In the genomic region with DNA sequence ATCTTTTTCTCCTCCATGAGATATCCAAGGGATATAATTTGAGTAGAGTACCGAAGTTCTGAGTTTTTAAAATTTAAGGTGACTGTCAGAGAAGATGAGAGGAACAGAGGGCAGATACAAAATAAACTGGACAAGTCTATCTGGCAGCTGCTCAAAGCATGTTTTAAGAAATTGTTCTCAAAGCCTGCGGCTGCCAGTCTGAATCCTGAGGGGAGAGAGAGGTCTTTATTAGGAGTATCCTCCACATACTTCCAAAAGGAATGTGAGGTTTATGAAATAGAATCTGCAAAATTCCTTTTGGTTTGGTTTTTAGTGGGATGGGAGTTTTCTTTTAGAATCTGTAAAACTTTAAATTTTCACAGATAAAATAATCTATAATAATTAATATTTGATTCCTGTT, we compare ENCODE assay signal across 22 cellular contexts. TPM values are rescaled to one million over a fixed set of nuclear protein-coding genes. Genes with fewer than 3 reads are reported as not detected.
A peak's percentile ranks its signal among the peaks of the same experiment; 100 is the strongest.
DNase-seq lines count a peak whose midpoint lies in the region; ATAC-seq and TF ChIP-seq lines count a peak whose summit lies in the region.
"Had no signal": no experiment of that assay in that cellular context is flagged by ENCODE, and none has a peak within 500 bp of the region (broad histone marks: within the 10 kb centered on the region; RNA-seq: fewer than 3 reads in every experiment).

No MANE protein-coding gene starts in this region.

- peak; percentile 45 for DNase-seq in EL
- peak; percentile 5 for DNase-seq in RPMI7951 (ENCODE audit: low read depth)
- peak; percentile 15 for DNase-seq in choroid plexus epithelial cell (ENCODE audit: low read depth)
- no peak for DNase-seq in NCI-H1694 (lab: John Stamatoyannopoulos, UW)
- no peak for DNase-seq in CD14-positive monocyte (ENCODE audit: low spot score)
- DNase-seq: activated CD4-positive, alpha-beta memory T cell treated with anti-CD3 and anti-CD28 coated beads for 36 hours; activated naive CD4-positive, alpha-beta T cell treated with anti-CD3 and anti-CD28 coated beads, Interleukin-2, amount 50 U/mL, for 16 hours; BE2C; cerebellar nuclear complex; effector memory CD4-positive, alpha-beta T cell; esophagus squamous epithelium; NCI-H1417; NK-92 treated with Interleukin-12 subunit alpha and Interleukin-12 subunit beta, amount 100 ng/mL, for 24 hours; occipital lobe; stimulated activated CD4-positive, alpha-beta T cell treated with anti-CD3 and anti-CD28 coated beads, Interleukin-4, amount 100 ng/mL, for 1 hour; T-helper 9 cell had no signal

- H3K27me3 Mint-ChIP-seq in nephron (ENCODE audit: low read depth) (no peaks in the 10 kb centered on the region), CD14-positive monocyte (ENCODE audit: low read depth in 3 of 3) (no peaks in the 10 kb centered on the region)
- H3K27me3 Mint-ChIP-seq: activated CD4-positive, alpha-beta memory T cell treated with anti-CD3 and anti-CD28 coated beads for 36 hours; IgD-negative memory B cell; stimulated activated naive CD8-positive, alpha-beta T cell treated with anti-CD3 and anti-CD28 coated beads, Interleukin-15, Interleukin-2, amounts not matched to agents 100 ng/mL and 50 ng/mL, for 24 hours had no signal

- H3K4me3 Mint-ChIP-seq in nephron: no peak overlapping the region
- H3K4me3 Mint-ChIP-seq in CD14-positive monocyte: no peak overlapping the region
- H3K4me3 Mint-ChIP-seq: activated CD4-positive, alpha-beta memory T cell treated with anti-CD3 and anti-CD28 coated beads for 36 hours; IgD-negative memory B cell; stimulated activated naive CD8-positive, alpha-beta T cell treated with anti-CD3 and anti-CD28 coated beads, Interleukin-15, Interleukin-2, amounts not matched to agents 100 ng/mL and 50 ng/mL, for 24 hours had no signal

- intact Hi-C loops in CD14-positive monocyte (cut with micrococcal nuclease): no loop called here

- H3K27ac Mint-ChIP-seq in nephron (peak overlapping the region; percentile 25 to 80 (median 28)), CD14-positive monocyte (no peak overlapping the region)
- H3K27ac Mint-ChIP-seq: IgD-negative memory B cell; stimulated activated naive CD8-positive, alpha-beta T cell treated with anti-CD3 and anti-CD28 coated beads, Interleukin-15, Interleukin-2, amounts not matched to agents 100 ng/mL and 50 ng/mL, for 24 hours had no signal

- no peak overlapping the region for H3K4me3 ChIP-seq in choroid plexus epithelial cell (ENCODE audit: low read depth, low read length)
- H3K4me3 ChIP-seq: esophagus squamous epithelium, tibial nerve had no signal

- H3K36me3 Mint-ChIP-seq in nephron (ENCODE audit: low read depth): peaks cover 11% of the 10 kb centered on the region
- peaks cover 72 to 75% of the 10 kb centered on the region in 2 donors for H3K36me3 Mint-ChIP-seq in CD14-positive monocyte

- ATAC-seq in GM21390 (IDR thresholded peaks at IDR 0.05; ENCODE audit: unreplicated experiment): no peak
- ATAC-seq: Panc1 had no signal

- TF ChIP-seq CTCF in choroid plexus epithelial cell (conservative IDR thresholded peaks at IDR 0.05; ENCODE audit: low read depth, low read length): no peak
- no peak for TF ChIP-seq CTCF in nephron (IDR thresholded peaks at IDR 0.05; ENCODE audit: unreplicated experiment in 3 of 3)
- no peak for TF ChIP-seq CTCF in CD14-positive monocyte (IDR thresholded peaks at IDR 0.05)

- H3K4me1 Mint-ChIP-seq in nephron: peaks cover 21% of the 10 kb centered on the region
- no peaks in the 10 kb centered on the region for H3K4me1 Mint-ChIP-seq in CD14-positive monocyte

- H3K9me3 Mint-ChIP-seq in nephron: no peaks in the 10 kb centered on the region
- no peaks in the 10 kb centered on the region for H3K9me3 Mint-ChIP-seq in CD14-positive monocyte
- H3K9me3 Mint-ChIP-seq: activated CD4-positive, alpha-beta memory T cell treated with anti-CD3 and anti-CD28 coated beads for 36 hours; IgD-negative memory B cell; stimulated activated naive CD8-positive, alpha-beta T cell treated with anti-CD3 and anti-CD28 coated beads, Interleukin-15, Interleukin-2, amounts not matched to agents 100 ng/mL and 50 ng/mL, for 24 hours had no signal

RNA-seq across cellular contexts. Expression of a gene that starts 41.3 kb away (rescaled TPM):
- total RNA-seq in RPMI7951 (2014; rRNA removed; shearing (Covaris generic)): 9.7 and 10.5 TPM in 2 replicates
- 10 to 100 TPM in 1 of 2 donors, 1 to 10 TPM in 1; 9.2 to 10.8 TPM for polyA plus RNA-seq in CD14-positive monocyte

RNA-seq across cellular contexts. Expression of a gene that starts 41.5 kb away (rescaled TPM):
- total RNA-seq in RPMI7951 (2014; rRNA removed; shearing (Covaris generic)): 29.8 and 38.4 TPM in 2 replicates
- 10 to 100 TPM; 15.0 to 19.2 TPM for polyA plus RNA-seq in CD14-positive monocyte

Comparison
In these comparisons a context has a peak if more than half of its experiments do, and no peak if none do; other contexts are left out.
1. DNase-seq: peak in EL (single experiment), RPMI7951 (single experiment) and choroid plexus epithelial cell (single experiment); none in NCI-H1694 (single experiment) and CD14-positive monocyte (single experiment).
2. H3K27ac Mint-ChIP-seq: peak in nephron (3 of 3); none in CD14-positive monocyte (0 of 7).